In the genomic region with DNA sequence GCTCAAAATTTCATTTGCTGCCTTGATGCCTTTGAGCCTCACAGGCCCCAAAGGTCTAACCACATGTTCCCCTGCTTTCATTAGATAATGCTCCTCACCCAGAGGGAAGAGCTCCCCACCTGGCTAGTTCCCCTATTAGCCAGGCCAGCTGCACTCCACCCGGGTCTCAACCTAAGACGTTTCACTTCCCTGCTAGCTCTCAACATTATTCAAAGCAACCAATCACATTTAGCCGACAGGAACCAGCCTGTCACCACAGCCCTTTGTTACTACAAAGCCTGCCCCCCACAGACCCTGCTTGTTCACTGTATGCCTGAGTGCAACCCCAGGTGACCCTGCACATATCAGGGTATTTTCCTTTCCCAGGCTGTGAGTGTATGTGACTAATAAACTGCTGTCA, we compare ENCODE assay signal across 13 cellular contexts.
DNase-seq lines count a peak whose midpoint lies in the region; ATAC-seq and TF ChIP-seq lines count a peak whose summit lies in the region.
"Had no signal": no experiment of that assay in that cellular context is flagged by ENCODE, and none has a peak within 500 bp of the region (broad histone marks: within the 10 kb centered on the region; RNA-seq: fewer than 3 reads in every experiment).

No MANE protein-coding gene starts in this region.

- no peak overlapping the region for H3K27ac ChIP-seq in hepatocyte
- H3K27ac ChIP-seq: skin epidermis, transverse colon had no signal

- H3K79me2 ChIP-seq in hepatocyte, result no peaks in the 10 kb centered on the region

- H3K27ac Mint-ChIP-seq in stimulated activated naive B cell treated with anti-CD40 and anti-IgM and Interleukin-4, amounts not matched to agents 10 μg/mL and 1 μg/mL and 100 μg/mL, for 72 hours, result no peak overlapping the region
- H3K27ac Mint-ChIP-seq: dendritic cell treated with granulocyte-macrophage colony-stimulating factor and Interleukin-4, amounts not matched to agents 40 ng/mL and 50 ng/mL, for 4 days had no signal

- DNase-seq in NCI-H82 (lab: John Stamatoyannopoulos, UW) (peak; percentile 69), NCI-H82 treated with DMSO at 0.1 percent for 48 hours (lab: John Stamatoyannopoulos, UW; ENCODE audit: unreplicated experiment) (no peak), NCI-H69 (lab: John Stamatoyannopoulos, UW) (peak; percentile 93), DMS153 (lab: John Stamatoyannopoulos, UW) (no peak), NCI-H226 (no peak), hepatocyte (ENCODE audit: low spot score) (no peak)
- DNase-seq in stimulated activated naive B cell treated with anti-CD40 and anti-IgM and Interleukin-4, amounts not matched to agents 10 μg/mL and 1 μg/mL and 100 μg/mL, for 72 hours, result peak; percentile 3
- DNase-seq: 8988T, left colon, transverse colon had no signal

- H3K9me2 ChIP-seq in hepatocyte (replicated peaks; ENCODE audit: insufficient read depth), result no peaks in the 10 kb centered on the region

- peak; percentile 60 for ATAC-seq in HG03060 (IDR thresholded peaks at IDR 0.05; ENCODE audit: low read depth, unreplicated experiment)
- peak; percentile 90 to 93 for ATAC-seq in stimulated activated naive B cell treated with anti-CD40 and anti-IgM and Interleukin-4, amounts not matched to agents 10 μg/mL and 1 μg/mL and 100 μg/mL, for 72 hours (replicated peaks)
- ATAC-seq: left colon had no signal

- peaks cover 3 to 8% of the 10 kb centered on the region in 2 donors for H3K4me1 Mint-ChIP-seq in stimulated activated naive B cell treated with anti-CD40 and anti-IgM and Interleukin-4, amounts not matched to agents 10 μg/mL and 1 μg/mL and 100 μg/mL, for 72 hours

- no peaks in the 10 kb centered on the region for H3K9me3 ChIP-seq in hepatocyte (ENCODE audit: low read depth)

- no peaks in the 10 kb centered on the region for H3K36me3 Mint-ChIP-seq in stimulated activated naive B cell treated with anti-CD40 and anti-IgM and Interleukin-4, amounts not matched to agents 10 μg/mL and 1 μg/mL and 100 μg/mL, for 72 hours

- H3K9me3 Mint-ChIP-seq in stimulated activated naive B cell treated with anti-CD40 and anti-IgM and Interleukin-4, amounts not matched to agents 10 μg/mL and 1 μg/mL and 100 μg/mL, for 72 hours, result peaks cover 10 to 12% of the 10 kb centered on the region in 2 donors

- 60% methylated on average over 3 of the region's 3 CpGs for WGBS in hepatocyte (ENCODE audit: low lambda C conversion rate, missing lambda C conversion rate)

- H4K20me1 ChIP-seq in hepatocyte (ENCODE audit: insufficient read depth, poor library complexity, severe bottlenecking), result no peaks in the 10 kb centered on the region

- no peak overlapping the region for H3K4me3 ChIP-seq in hepatocyte
- H3K4me3 ChIP-seq: skin epidermis, transverse colon had no signal

- no peak overlapping the region for H3K4me3 Mint-ChIP-seq in stimulated activated naive B cell treated with anti-CD40 and anti-IgM and Interleukin-4, amounts not matched to agents 10 μg/mL and 1 μg/mL and 100 μg/mL, for 72 hours
- H3K4me3 Mint-ChIP-seq: dendritic cell treated with granulocyte-macrophage colony-stimulating factor and Interleukin-4, amounts not matched to agents 40 ng/mL and 50 ng/mL, for 4 days had no signal

- no peak overlapping the region for H2AFZ ChIP-seq in hepatocyte

- TF ChIP-seq CTCF in hepatocyte (IDR thresholded peaks at IDR 0.05; ENCODE audit: poor library complexity), result no peak

- no peaks in the 10 kb centered on the region for H3K27me3 Mint-ChIP-seq in stimulated activated naive B cell treated with anti-CD40 and anti-IgM and Interleukin-4, amounts not matched to agents 10 μg/mL and 1 μg/mL and 100 μg/mL, for 72 hours
- H3K27me3 Mint-ChIP-seq: dendritic cell treated with granulocyte-macrophage colony-stimulating factor and Interleukin-4, amounts not matched to agents 40 ng/mL and 50 ng/mL, for 4 days had no signal

- H3K4me1 ChIP-seq in hepatocyte (ENCODE audit: insufficient read depth), result no peaks in the 10 kb centered on the region

- no peaks in the 10 kb centered on the region for H3K27me3 ChIP-seq in hepatocyte
- H3K27me3 ChIP-seq: transverse colon had no signal

- no peaks in the 10 kb centered on the region for H3K36me3 ChIP-seq in hepatocyte (replicated peaks; ENCODE audit: insufficient read depth, low read depth)
- H3K36me3 ChIP-seq: transverse colon had no signal

- no peak overlapping the region for H3K4me2 ChIP-seq in hepatocyte

Comparison
In these comparisons a context has a peak if more than half of its experiments do, and no peak if none do; other contexts are left out.
1. DNase-seq: peak in NCI-H82 (single experiment), NCI-H69 (single experiment) and stimulated activated naive B cell treated with anti-CD40 and anti-IgM and Interleukin-4, amounts not matched to agents 10 μg/mL and 1 μg/mL and 100 μg/mL, for 72 hours (single experiment); none in NCI-H82 treated with DMSO at 0.1 percent for 48 hours (single experiment), DMS153 (single experiment), NCI-H226 (single experiment) and hepatocyte (single experiment).